Comparison of ENCODE assay signal across 8 cellular contexts in genomic region chr19:52095172-52096014, GRCh38. TPM values are rescaled to one million over a fixed set of nuclear protein-coding genes. Genes with fewer than 3 reads are reported as not detected.
DNase-seq lines count a peak whose midpoint lies in the region; ATAC-seq, FAIRE-seq and TF ChIP-seq lines count a peak whose summit lies in the region.

ZNF841 (minus strand) TSS chr19:52095765; CDS start chr19:52084801, 10,964 bp downstream.

- H3K27me3 ChIP-seq in esophagus squamous epithelium (no peaks in the 10 kb centered on the region), muscle layer of duodenum (ENCODE audit: low read depth, low read length) (no peaks in the 10 kb centered on the region)

- FAIRE-seq in HTR-8/SVneo (lab: Jason Lieb, UNC) = peak; percentile 55

- TF ChIP-seq CTCF in esophagus squamous epithelium (IDR thresholded peaks at IDR 0.05) = peak in 2 of 6 experiments; percentile 6 to 22

- intact Hi-C loops in esophagus squamous epithelium (cut with DNase I) = no loop called here

- peaks cover 47 to 72% of the 10 kb centered on the region in 2 donors for H3K36me3 Mint-ChIP-seq in activated T-cell treated with anti-CD3 and anti-CD28 coated beads, Interleukin-2, amount 50 U/mL, for 72 hours (ENCODE audit: insufficient read depth in 2 of 2)

- H3K27ac ChIP-seq in esophagus squamous epithelium (peak within 1 kb of the TSS; percentile 83 to 90 (median 88)), muscle layer of duodenum (ENCODE audit: low read length) (peak within 1 kb of the TSS; percentile 92)

- DNase-seq in Ammon's horn (ENCODE audit: low spot score) = peak; percentile 96
- peak; percentile 81 for DNase-seq in HTR-8/SVneo (ENCODE audit: insufficient read length, low spot score)
- peak; percentile 90 to 92 for DNase-seq in activated T-cell treated with anti-CD3 and anti-CD28 coated beads, Interleukin-2, amount 50 U/mL, for 72 hours
- peak; percentile 66 for DNase-seq in esophagus squamous epithelium (lab: John Stamatoyannopoulos, UW)
- DNase-seq in stimulated activated CD8-positive, alpha-beta memory T cell treated with anti-CD3 and anti-CD28 coated beads, Interleukin-4, amount 100 ng/mL, for 48 hours = peak; percentile 93

- H3K4me1 Mint-ChIP-seq in activated T-cell treated with anti-CD3 and anti-CD28 coated beads, Interleukin-2, amount 50 U/mL, for 72 hours (ENCODE audit: low read depth) = peaks cover 20% of the 10 kb centered on the region

- TF ChIP-seq POLR2A in esophagus squamous epithelium (IDR thresholded peaks at IDR 0.05) = peak in 1 of 4 donors; percentile 54

- ATAC-seq in GM19351 (IDR thresholded peaks at IDR 0.05; ENCODE audit: unreplicated experiment) = peak; percentile 71
- ATAC-seq in activated T-cell treated with anti-CD3 and anti-CD28 coated beads, Interleukin-2, amount 50 U/mL, for 72 hours (replicated peaks in 1 of 2) = peak; percentile 99

- H3K9me3 ChIP-seq in esophagus squamous epithelium = peaks cover 0 to 65% (median 12%) of the 10 kb centered on the region in 3 donors
- peaks cover 0 to 17% of the 10 kb centered on the region in 2 donors for H3K9me3 ChIP-seq in muscle layer of duodenum (ENCODE audit: control insufficient read depth in 1 of 2, low read length in 2 of 2)

- H3K4me1 ChIP-seq in esophagus squamous epithelium (peaks cover 0 to 40% (median 18%) of the 10 kb centered on the region in 3 donors), muscle layer of duodenum (ENCODE audit: control insufficient read depth in 1 of 2, insufficient read depth in 2 of 2, low read length in 2 of 2) (peaks cover 0 to 16% of the 10 kb centered on the region in 2 donors)

- WGBS in esophagus squamous epithelium, 2 donors = 1% methylated on average over 43 to 47 of the region's 59 CpGs

- peak within 1 kb of the TSS; percentile 66 to 85 (median 74) for H3K4me3 ChIP-seq in esophagus squamous epithelium
- peak within 1 kb of the TSS; percentile 85 to 100 for H3K4me3 ChIP-seq in muscle layer of duodenum (ENCODE audit: low read depth in 1 of 2, low read length in 2 of 2)

- no peaks in the 10 kb centered on the region for H3K27me3 Mint-ChIP-seq in activated T-cell treated with anti-CD3 and anti-CD28 coated beads, Interleukin-2, amount 50 U/mL, for 72 hours (ENCODE audit: low read depth)

- H3K4me3 Mint-ChIP-seq in activated T-cell treated with anti-CD3 and anti-CD28 coated beads, Interleukin-2, amount 50 U/mL, for 72 hours = peak within 1 kb of the TSS; percentile 87 to 97

- peak within 1 kb of the TSS; percentile 94 for H3K27ac Mint-ChIP-seq in activated T-cell treated with anti-CD3 and anti-CD28 coated beads, Interleukin-2, amount 50 U/mL, for 72 hours

- H3K36me3 ChIP-seq in esophagus squamous epithelium (peaks cover 0 to 32% (median 0%) of the 10 kb centered on the region in 3 donors), muscle layer of duodenum (ENCODE audit: control insufficient read depth in 1 of 2, insufficient read depth in 2 of 2, low read length in 2 of 2) (peaks cover 7 to 29% of the 10 kb centered on the region in 2 donors)

- H3K9me3 Mint-ChIP-seq in activated T-cell treated with anti-CD3 and anti-CD28 coated beads, Interleukin-2, amount 50 U/mL, for 72 hours = peaks cover 19 to 31% of the 10 kb centered on the region in 2 donors

TF ChIP-seq in PFSK-1, 5 proteins besides CTCF, POLR2A, EP300 and RAD21:
- TF ChIP-seq, protein P1, sequence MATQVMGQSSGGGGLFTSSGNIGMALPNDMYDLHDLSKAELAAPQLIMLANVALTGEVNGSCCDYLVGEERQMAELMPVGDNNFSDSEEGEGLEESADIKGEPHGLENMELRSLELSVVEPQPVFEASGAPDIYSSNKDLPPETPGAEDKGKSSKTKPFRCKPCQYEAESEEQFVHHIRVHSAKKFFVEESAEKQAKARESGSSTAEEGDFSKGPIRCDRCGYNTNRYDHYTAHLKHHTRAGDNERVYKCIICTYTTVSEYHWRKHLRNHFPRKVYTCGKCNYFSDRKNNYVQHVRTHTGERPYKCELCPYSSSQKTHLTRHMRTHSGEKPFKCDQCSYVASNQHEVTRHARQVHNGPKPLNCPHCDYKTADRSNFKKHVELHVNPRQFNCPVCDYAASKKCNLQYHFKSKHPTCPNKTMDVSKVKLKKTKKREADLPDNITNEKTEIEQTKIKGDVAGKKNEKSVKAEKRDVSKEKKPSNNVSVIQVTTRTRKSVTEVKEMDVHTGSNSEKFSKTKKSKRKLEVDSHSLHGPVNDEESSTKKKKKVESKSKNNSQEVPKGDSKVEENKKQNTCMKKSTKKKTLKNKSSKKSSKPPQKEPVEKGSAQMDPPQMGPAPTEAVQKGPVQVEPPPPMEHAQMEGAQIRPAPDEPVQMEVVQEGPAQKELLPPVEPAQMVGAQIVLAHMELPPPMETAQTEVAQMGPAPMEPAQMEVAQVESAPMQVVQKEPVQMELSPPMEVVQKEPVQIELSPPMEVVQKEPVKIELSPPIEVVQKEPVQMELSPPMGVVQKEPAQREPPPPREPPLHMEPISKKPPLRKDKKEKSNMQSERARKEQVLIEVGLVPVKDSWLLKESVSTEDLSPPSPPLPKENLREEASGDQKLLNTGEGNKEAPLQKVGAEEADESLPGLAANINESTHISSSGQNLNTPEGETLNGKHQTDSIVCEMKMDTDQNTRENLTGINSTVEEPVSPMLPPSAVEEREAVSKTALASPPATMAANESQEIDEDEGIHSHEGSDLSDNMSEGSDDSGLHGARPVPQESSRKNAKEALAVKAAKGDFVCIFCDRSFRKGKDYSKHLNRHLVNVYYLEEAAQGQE (IDR thresholded peaks at IDR 0.05; ENCODE audit: insufficient read depth in 1 of 2, low read depth in 2 of 2, low read length in 2 of 2) = no peak; a peak in 1 of 4 replicates
- TF ChIP-seq POLR2AphosphoS5 (IDR thresholded peaks at IDR 0.05; ENCODE audit: low read depth, low read length) = peak; percentile 84; the same call in 1 of the 2 replicates
- TF ChIP-seq FOXP2 (optimal IDR thresholded peaks at IDR 0.05; ENCODE audit: borderline replicate concordance, extremely low read depth, extremely low read length, insufficient read depth) = no peak
- 0 out of 2 replicates have a peak, but pooled peaks have one; percentile 4 for TF ChIP-seq SIN3A (IDR thresholded peaks at IDR 0.05; ENCODE audit: borderline replicate concordance, insufficient read depth, low read length)
- peak; percentile 47; the same call in 1 of the 2 replicates for TF ChIP-seq TAF1 (IDR thresholded peaks at IDR 0.05; ENCODE audit: borderline replicate concordance, insufficient read depth, low read length)

RNA-seq across cellular contexts. Expression of gene ZNF841, which starts in this region (rescaled TPM):
- 1.6 TPM for polyA plus RNA-seq in PFSK-1 (2012; ENCODE audit: insufficient read length, low read depth)
- 10 to 100 TPM; 18.4 to 20.8 TPM for total RNA-seq in activated T-cell treated with anti-CD3 and anti-CD28 coated beads, Interleukin-2, amount 50 U/mL, for 72 hours
- 10 to 100 TPM in 3 of 4 donors, 1 to 10 TPM in 1; 9.0 to 19.5 (median 17.1) TPM for total RNA-seq in esophagus squamous epithelium

Comparison
In these comparisons a context has a peak if more than half of its experiments do, and no peak if none do; other contexts are left out.
1. Peak in every context shown above with its lines: DNase-seq, ATAC-seq, H3K4me3 ChIP-seq and H3K27ac ChIP-seq.